ENCODE assay signal across 34 cellular contexts in the genomic region with DNA sequence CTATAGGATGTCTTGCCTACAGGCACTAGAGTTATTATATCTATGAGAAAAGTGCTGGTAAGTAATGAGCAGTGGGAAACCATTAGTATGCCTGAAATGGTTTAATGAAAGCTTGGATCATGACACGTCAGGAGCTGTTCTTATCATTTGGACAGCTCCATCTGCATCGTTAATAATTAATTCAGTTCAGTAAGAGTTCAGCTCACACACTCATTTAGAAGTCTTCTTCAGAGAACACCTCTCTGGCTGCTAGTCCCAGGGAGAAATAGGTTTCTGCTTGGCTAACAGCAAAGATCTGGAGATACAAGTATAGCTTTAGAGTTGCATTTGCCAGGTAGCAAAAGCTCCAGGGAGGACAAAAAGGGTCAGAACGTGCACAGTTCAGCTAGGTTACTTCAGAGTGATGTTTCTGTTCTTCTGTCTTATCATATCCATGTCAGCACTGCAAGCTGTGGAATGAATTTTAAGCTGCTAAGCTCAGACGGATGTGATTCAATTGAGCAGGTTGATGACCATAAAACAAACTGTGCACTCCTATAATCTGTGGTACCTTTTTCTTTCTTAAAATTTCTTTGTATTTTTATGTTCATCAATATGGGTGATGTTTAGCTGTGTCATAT.
DNase-seq lines count a peak whose midpoint lies in the region; ATAC-seq, FAIRE-seq and TF ChIP-seq lines count a peak whose summit lies in the region.
"Had no signal": no experiment of that assay in that cellular context is flagged by ENCODE, and none has a peak within 500 bp of the region (broad histone marks: within the 10 kb centered on the region; RNA-seq: fewer than 3 reads in every experiment).

No MANE protein-coding gene starts in this region.

- no peak overlapping the region for H3K4me3 Mint-ChIP-seq in astrocyte (ENCODE audit: unreplicated experiment)
- H3K4me3 Mint-ChIP-seq in neural progenitor cell, result no peak overlapping the region
- H3K4me3 Mint-ChIP-seq: activated CD4-positive, alpha-beta memory T cell treated with anti-CD3 and anti-CD28 coated beads for 36 hours; activated naive CD8-positive, alpha-beta T cell; activated T-helper 17 cell treated with anti-CD3 and anti-CD28 coated beads, Interleukin-2, amount 50 U/mL, for 72 hours; CD8-positive, alpha-beta memory T cell; effector memory CD8-positive, alpha-beta T cell; T-cell had no signal

- H3K4me1 ChIP-seq in astrocyte (ENCODE audit: insufficient read depth, low read length) (no peaks in the 10 kb centered on the region), neural progenitor cell (peaks cover 48% of the 10 kb centered on the region)
- H3K4me1 ChIP-seq: BE2C, foreskin keratinocyte, psoas muscle had no signal

- H3K4me3 ChIP-seq in astrocyte (ENCODE audit: insufficient read depth, low read depth, low read length) (no peak overlapping the region), kidney epithelial cell (ENCODE audit: low read depth, low read length) (no peak overlapping the region), neural progenitor cell (no peak overlapping the region)
- H3K4me3 ChIP-seq: HAP-1, MG63, psoas muscle, skin epidermis, stomach, thyroid gland had no signal

- FAIRE-seq in astrocyte (lab: Jason Lieb, UNC), result peak; percentile 13
- FAIRE-seq: GM19239, HTR-8/SVneo had no signal

- H3K4me2 ChIP-seq in astrocyte (ENCODE audit: low read length) (no peak overlapping the region), neural progenitor cell (no peak overlapping the region)

- H3K36me3 Mint-ChIP-seq in astrocyte (ENCODE audit: low read depth, unreplicated experiment) (no peaks in the 10 kb centered on the region), neural progenitor cell (peaks cover 27% of the 10 kb centered on the region)
- H3K36me3 Mint-ChIP-seq: activated CD4-positive, alpha-beta memory T cell treated with anti-CD3 and anti-CD28 coated beads for 36 hours; activated naive CD8-positive, alpha-beta T cell; CD8-positive, alpha-beta memory T cell; T-cell had no signal

- no peaks in the 10 kb centered on the region for H4K20me1 ChIP-seq in astrocyte (ENCODE audit: insufficient read depth, low read length)
- peaks cover 26% of the 10 kb centered on the region for H4K20me1 ChIP-seq in neural progenitor cell (ENCODE audit: low read depth)

- peaks cover 48% of the 10 kb centered on the region for H3F3A ChIP-seq in neural progenitor cell (ENCODE audit: low read depth)

- H3K27me3 ChIP-seq in astrocyte (ENCODE audit: insufficient read depth, low read length) (no peaks in the 10 kb centered on the region), kidney epithelial cell (ENCODE audit: control insufficient read depth, insufficient read depth, low read length) (no peaks in the 10 kb centered on the region), neural progenitor cell (no peaks in the 10 kb centered on the region)
- H3K27me3 ChIP-seq: BE2C, foreskin keratinocyte, MG63, stomach, thyroid gland had no signal

- in situ Hi-C loops in Caki2 (cut with HindIII; ENCODE audit: low pct_unique_long_range_greater_than_20kb, low sequenced_read_pairs), result no loop called here

- DNase-seq in Caki2 (ENCODE audit: low read depth), result peak; percentile 60
- DNase-seq in astrocyte (ENCODE audit: low read depth), result no peak
- peak; percentile 28 for DNase-seq in kidney epithelial cell (ENCODE audit: low read depth)
- no peak for DNase-seq in neural progenitor cell (ENCODE audit: low spot score)
- no peak for DNase-seq in NCI-H345 treated with DMSO at 0.1 percent for 48 hours (lab: John Stamatoyannopoulos, UW; ENCODE audit: unreplicated experiment)
- DNase-seq in midbrain (lab: John Stamatoyannopoulos, UW), result no peak
- no peak for DNase-seq in activated CD4-positive, alpha-beta T cell treated with anti-CD3 and anti-CD28 coated beads, Interleukin-2, amount 50 U/mL, for 48 hours
- DNase-seq: activated CD4-positive, alpha-beta memory T cell treated with anti-CD3 and anti-CD28 coated beads for 36 hours; activated CD8-positive, alpha-beta memory T cell treated with anti-CD3 and anti-CD28 coated beads, Interleukin-2, amount 50 U/mL, for 48 hours; anterior cingulate cortex; BE2C; caudate nucleus; CD8-positive, alpha-beta memory T cell; cortex of kidney; effector memory CD8-positive, alpha-beta T cell; foreskin keratinocyte; GDM1; hippocampal formation; KBM-7; mammary epithelial cell; MG63; NCI-H2029; psoas muscle; stomach; T-cell; thyroid gland had no signal

- H3K27ac ChIP-seq in astrocyte (ENCODE audit: low read depth, low read length), result no peak overlapping the region
- peak overlapping the region; percentile 43 for H3K27ac ChIP-seq in neural progenitor cell
- H3K27ac ChIP-seq: foreskin keratinocyte, psoas muscle, skin epidermis, stomach, thyroid gland had no signal

- H3K4me1 Mint-ChIP-seq in astrocyte (ENCODE audit: low read depth, unreplicated experiment) (peaks cover 5% of the 10 kb centered on the region), neural progenitor cell (peaks cover 31% of the 10 kb centered on the region)
- H3K4me1 Mint-ChIP-seq: activated T-helper 17 cell treated with anti-CD3 and anti-CD28 coated beads, Interleukin-2, amount 50 U/mL, for 72 hours; CD8-positive, alpha-beta memory T cell; T-cell had no signal

- no peaks in the 10 kb centered on the region for H3K27me3 Mint-ChIP-seq in astrocyte (ENCODE audit: low read depth, unreplicated experiment)
- no peaks in the 10 kb centered on the region for H3K27me3 Mint-ChIP-seq in neural progenitor cell (ENCODE audit: insufficient read depth, low read depth)
- H3K27me3 Mint-ChIP-seq: activated CD4-positive, alpha-beta memory T cell treated with anti-CD3 and anti-CD28 coated beads for 36 hours; activated naive CD8-positive, alpha-beta T cell; activated T-helper 17 cell treated with anti-CD3 and anti-CD28 coated beads, Interleukin-2, amount 50 U/mL, for 72 hours; CD8-positive, alpha-beta memory T cell; effector memory CD8-positive, alpha-beta T cell; T-cell had no signal

- H3K9me3 ChIP-seq in astrocyte (ENCODE audit: insufficient read depth, low read depth, low read length), result no peaks in the 10 kb centered on the region
- H3K9me3 ChIP-seq in neural progenitor cell (ENCODE audit: low read depth), result no peaks in the 10 kb centered on the region
- H3K9me3 ChIP-seq: BE2C, HAP-1, MG63, psoas muscle, stomach, thyroid gland had no signal

- no peaks in the 10 kb centered on the region for H3K79me2 ChIP-seq in astrocyte (ENCODE audit: insufficient read depth, low read length)
- peaks cover 62% of the 10 kb centered on the region for H3K79me2 ChIP-seq in neural progenitor cell (ENCODE audit: low read depth)

- ATAC-seq in HG03457 (IDR thresholded peaks at IDR 0.05; ENCODE audit: unreplicated experiment), result no peak
- ATAC-seq: activated CD4-positive, CD25-positive, alpha-beta regulatory T cell treated with anti-CD3 and anti-CD28 coated beads, Interleukin-2, amount 50 U/mL, for 24 hours; activated T-helper 17 cell treated with anti-CD3 and anti-CD28 coated beads, Interleukin-2, amount 50 U/mL, for 72 hours; effector memory CD8-positive, alpha-beta T cell; foreskin keratinocyte; psoas muscle; T-cell had no signal

- no peaks in the 10 kb centered on the region for H3K9me3 Mint-ChIP-seq in astrocyte (ENCODE audit: unreplicated experiment)
- no peaks in the 10 kb centered on the region for H3K9me3 Mint-ChIP-seq in neural progenitor cell
- H3K9me3 Mint-ChIP-seq: activated CD4-positive, alpha-beta memory T cell treated with anti-CD3 and anti-CD28 coated beads for 36 hours; activated T-helper 17 cell treated with anti-CD3 and anti-CD28 coated beads, Interleukin-2, amount 50 U/mL, for 72 hours; T-cell had no signal

- H3K27ac Mint-ChIP-seq in astrocyte (ENCODE audit: unreplicated experiment), result no peak overlapping the region
- no peak overlapping the region for H3K27ac Mint-ChIP-seq in neural progenitor cell
- H3K27ac Mint-ChIP-seq: activated CD4-positive, alpha-beta memory T cell treated with anti-CD3 and anti-CD28 coated beads for 36 hours; activated naive CD8-positive, alpha-beta T cell; activated T-helper 17 cell treated with anti-CD3 and anti-CD28 coated beads, Interleukin-2, amount 50 U/mL, for 72 hours; CD8-positive, alpha-beta memory T cell; effector memory CD8-positive, alpha-beta T cell; T-cell had no signal

- no peak overlapping the region for H2AFZ ChIP-seq in astrocyte (ENCODE audit: low read depth, low read length)
- H2AFZ ChIP-seq in neural progenitor cell (replicated peaks), result no peak overlapping the region

- H3K36me3 ChIP-seq in astrocyte (ENCODE audit: insufficient read depth, low read length) (no peaks in the 10 kb centered on the region), kidney epithelial cell (ENCODE audit: control insufficient read depth, insufficient read depth, low read length) (no peaks in the 10 kb centered on the region), neural progenitor cell (peaks cover 19% of the 10 kb centered on the region)
- H3K36me3 ChIP-seq: BE2C, HAP-1, MG63 had no signal

- no peak overlapping the region for H3K9ac ChIP-seq in astrocyte (ENCODE audit: low read length)
- H3K9ac ChIP-seq in neural progenitor cell, result no peak overlapping the region

- no peak for TF ChIP-seq CTCF in astrocyte (IDR thresholded peaks at IDR 0.05; ENCODE audit: insufficient read depth, low read depth, low read length)
- TF ChIP-seq CTCF in kidney epithelial cell (IDR thresholded peaks at IDR 0.05; ENCODE audit: insufficient read depth, low read length, poor library complexity, severe bottlenecking), result no peak
- no peak for TF ChIP-seq CTCF in neural progenitor cell (IDR thresholded peaks at IDR 0.05)

Comparison
In these comparisons a context has a peak if more than half of its experiments do, and no peak if none do; other contexts are left out.
1. DNase-seq: peak in Caki2 (single experiment) and kidney epithelial cell (single experiment); none in astrocyte (single experiment), neural progenitor cell (single experiment), NCI-H345 treated with DMSO at 0.1 percent for 48 hours (single experiment), midbrain (single experiment) and activated CD4-positive, alpha-beta T cell treated with anti-CD3 and anti-CD28 coated beads, Interleukin-2, amount 50 U/mL, for 48 hours (0 of 2).